Comparison of ENCODE assay signal across 9 cellular contexts in genomic region chr3:120177151-120177550, GRCh38.
A peak's percentile ranks its signal among the peaks of the same experiment; 100 is the strongest.
DNase-seq lines count a peak whose midpoint lies in the region; ATAC-seq and TF ChIP-seq lines count a peak whose summit lies in the region.
"Had no signal": no experiment of that assay in that cellular context is flagged by ENCODE, and none has a peak within 500 bp of the region (broad histone marks: within the 10 kb centered on the region; RNA-seq: fewer than 3 reads in every experiment).

No MANE protein-coding gene starts in this region.

- H3K4me1 ChIP-seq in BE2C, result no peaks in the 10 kb centered on the region; the same call in 1 of the 2 replicates
- H3K4me1 ChIP-seq in mucosa of descending colon (ENCODE audit: low read depth), result no peaks in the 10 kb centered on the region

- DNase-seq in BE2C (peak; percentile 16), NCI-H1417 (lab: John Stamatoyannopoulos, UW) (peak in 2 of 3 experiments; percentile 73 to 91), dedifferentiated amniotic fluid mesenchymal stem cell (ENCODE audit: extremely low spot score) (peak; percentile 78), mucosa of descending colon (no peak)
- DNase-seq in activated CD8-positive, alpha-beta memory T cell treated with anti-CD3 and anti-CD28 coated beads, Interleukin-2, amount 50 U/mL, for 4 hours, result no peak
- DNase-seq in activated naive CD4-positive, alpha-beta T cell (lab: John Stamatoyannopoulos, UW), result no peak
- DNase-seq: NCI-H187 had no signal

- intact Hi-C loops in mucosa of descending colon (cut with DNase I, micrococcal nuclease), result no loop called here

- H3K9me3 ChIP-seq in BE2C (no peaks in the 10 kb centered on the region), mucosa of descending colon (no peaks in the 10 kb centered on the region)

- H3K36me3 ChIP-seq in BE2C, result no peaks in the 10 kb centered on the region
- H3K36me3 ChIP-seq in mucosa of descending colon (ENCODE audit: low read depth), result no peaks in the 10 kb centered on the region

- no peaks in the 10 kb centered on the region for H3K27me3 ChIP-seq in BE2C

- H3K4me3 ChIP-seq in BE2C (ENCODE audit: low read depth, low read length), result no peak overlapping the region
- no peak overlapping the region for H3K4me3 ChIP-seq in mucosa of descending colon

- TF ChIP-seq CTCF in BE2C (IDR thresholded peaks at IDR 0.05; ENCODE audit: low read depth, low read length), result no peak
- no peak for TF ChIP-seq CTCF in mucosa of descending colon (IDR thresholded peaks at IDR 0.05)

- ATAC-seq in mucosa of descending colon (peak; percentile 24), GM19455 (IDR thresholded peaks at IDR 0.05; ENCODE audit: unreplicated experiment) (no peak), HG02973 (IDR thresholded peaks at IDR 0.05; ENCODE audit: unreplicated experiment) (no peak)

Comparison
In these comparisons a context has a peak if more than half of its experiments do, and no peak if none do; other contexts are left out.
1. DNase-seq: peak in BE2C (single experiment), NCI-H1417 (2 of 3) and dedifferentiated amniotic fluid mesenchymal stem cell (single experiment); none in mucosa of descending colon (0 of 3), activated CD8-positive, alpha-beta memory T cell treated with anti-CD3 and anti-CD28 coated beads, Interleukin-2, amount 50 U/mL, for 4 hours (single experiment) and activated naive CD4-positive, alpha-beta T cell (0 of 4).